18 cellular contexts compared by ENCODE assay signal in genomic region chr7:17516768-17517167, GRCh38.
"Had no signal": no experiment of that assay in that cellular context is flagged by ENCODE, and none has a peak within 500 bp of the region (broad histone marks: within the 10 kb centered on the region; RNA-seq: fewer than 3 reads in every experiment).

No MANE protein-coding gene starts in this region.

- H3K4me3 ChIP-seq: adrenal gland, colonic mucosa, lower lobe of right lung, testis, upper lobe of right lung had no signal

- H3K36me3 Mint-ChIP-seq: immature natural killer cell, mesothelial cell of epicardium had no signal

- H3K27me3 ChIP-seq: adrenal gland, colonic mucosa, testis, upper lobe of right lung had no signal

- H3K9me3 ChIP-seq: adrenal gland, colonic mucosa, lower lobe of right lung, testis, upper lobe of right lung had no signal

- H3K4me3 Mint-ChIP-seq: activated naive CD4-positive, alpha-beta T cell treated with anti-CD3 and anti-CD28 coated beads for 36 hours; immature natural killer cell; mesothelial cell of epicardium; neural crest cell; stimulated activated naive CD8-positive, alpha-beta T cell treated with anti-CD3 and anti-CD28 coated beads, Interleukin-15, Interleukin-2, amounts not matched to agents 100 ng/mL and 50 ng/mL, for 24 hours had no signal

- H3K27ac ChIP-seq: adrenal gland, colonic mucosa, lower lobe of right lung, testis, upper lobe of right lung, WERI-Rb-1 had no signal

- H3K36me3 ChIP-seq: adrenal gland, colonic mucosa, lower lobe of right lung, upper lobe of right lung, WERI-Rb-1 had no signal

- ATAC-seq: lower lobe of right lung, upper lobe of right lung had no signal

- FAIRE-seq: endothelial cell of umbilical vein had no signal

- H3K4me1 ChIP-seq: colonic mucosa, testis, upper lobe of right lung had no signal

- H3K9me3 Mint-ChIP-seq: activated naive CD4-positive, alpha-beta T cell treated with anti-CD3 and anti-CD28 coated beads for 36 hours; stimulated activated naive CD8-positive, alpha-beta T cell treated with anti-CD3 and anti-CD28 coated beads, Interleukin-15, Interleukin-2, amounts not matched to agents 100 ng/mL and 50 ng/mL, for 24 hours had no signal

- DNase-seq: activated CD4-positive, alpha-beta T cell treated with anti-CD3 and anti-CD28 coated beads for 48 hours; activated naive CD4-positive, alpha-beta T cell treated with anti-CD3 and anti-CD28 coated beads for 36 hours; adrenal gland; caudate nucleus; colonic mucosa; immature natural killer cell; lower lobe of right lung; retina; stimulated activated CD4-positive, alpha-beta T cell treated with anti-CD3 and anti-CD28 coated beads, Interleukin-15, amount 100 ng/mL, for 24 hours; stimulated activated CD4-positive, alpha-beta T cell treated with anti-CD3 and anti-CD28 coated beads, Interleukin-4, amount 100 ng/mL, for 24 hours; T1000; testis; upper lobe of right lung; WERI-Rb-1 had no signal

- H3K27ac Mint-ChIP-seq: activated naive CD4-positive, alpha-beta T cell treated with anti-CD3 and anti-CD28 coated beads for 36 hours; immature natural killer cell; mesothelial cell of epicardium; stimulated activated naive CD8-positive, alpha-beta T cell treated with anti-CD3 and anti-CD28 coated beads, Interleukin-15, Interleukin-2, amounts not matched to agents 100 ng/mL and 50 ng/mL, for 24 hours had no signal
